Comparison of ENCODE assay signal across 9 cellular contexts in genomic region chr3:98784666-98785600, GRCh38. TPM values are rescaled to one million over a fixed set of nuclear protein-coding genes. Genes with fewer than 3 reads are reported as not detected.
A peak's percentile ranks its signal among the peaks of the same experiment; 100 is the strongest.
DNase-seq lines count a peak whose midpoint lies in the region; TF ChIP-seq lines count a peak whose summit lies in the region.
"Had no signal": no experiment of that assay in that cellular context is flagged by ENCODE, and none has a peak within 500 bp of the region (broad histone marks: within the 10 kb centered on the region; RNA-seq: fewer than 3 reads in every experiment).

No MANE protein-coding gene starts in this region.

- H3K36me3 Mint-ChIP-seq in glutamatergic neuron (ENCODE audit: unreplicated experiment) = no peaks in the 10 kb centered on the region

- peak overlapping the region; percentile 5 for H3K4me2 ChIP-seq in skeletal muscle satellite cell (ENCODE audit: low read length)

- H3K9me3 Mint-ChIP-seq in glutamatergic neuron (ENCODE audit: unreplicated experiment) = peaks cover 2% of the 10 kb centered on the region

- no peak overlapping the region for H3K4me3 ChIP-seq in skeletal muscle satellite cell (ENCODE audit: low read length)

- H3K9me3 ChIP-seq in skeletal muscle satellite cell (replicated peaks; ENCODE audit: low read length) = no peaks in the 10 kb centered on the region

- no peak overlapping the region for H3K27ac Mint-ChIP-seq in glutamatergic neuron (ENCODE audit: unreplicated experiment)

- peaks cover 6% of the 10 kb centered on the region for H3K27me3 Mint-ChIP-seq in glutamatergic neuron (ENCODE audit: unreplicated experiment)

- no peaks in the 10 kb centered on the region for H3K36me3 ChIP-seq in skeletal muscle satellite cell (ENCODE audit: insufficient read depth, low read length)

- TF ChIP-seq CTCF in glutamatergic neuron (IDR thresholded peaks at IDR 0.05; ENCODE audit: partially characterized antibody, unreplicated experiment) = no peak

- no peaks in the 10 kb centered on the region for H3K27me3 ChIP-seq in skeletal muscle satellite cell (ENCODE audit: control insufficient read depth, insufficient read depth, low read length)

- no peak overlapping the region for H3K9ac ChIP-seq in skeletal muscle satellite cell (ENCODE audit: low read depth, low read length)

- H3K4me1 Mint-ChIP-seq in glutamatergic neuron (ENCODE audit: low read depth, unreplicated experiment) = no peaks in the 10 kb centered on the region

- H3K4me3 Mint-ChIP-seq in glutamatergic neuron (ENCODE audit: unreplicated experiment) = no peak overlapping the region

- DNase-seq in H4 (ENCODE audit: low spot score) = peak; percentile 8
- peak; percentile 26 for DNase-seq in SKM-1 (lab: John Stamatoyannopoulos, UW; ENCODE audit: unreplicated experiment)
- peak; percentile 78 for DNase-seq in foreskin melanocyte
- no peak for DNase-seq in activated CD8-positive, alpha-beta memory T cell treated with anti-CD3 and anti-CD28 coated beads for 24 hours
- DNase-seq in cerebellar cortex (ENCODE audit: low spot score) = no peak
- DNase-seq in retina = no peak
- no peak for DNase-seq in glutamatergic neuron
- DNase-seq: GDM1 had no signal

- peaks cover 48% of the 10 kb centered on the region for H3K4me1 ChIP-seq in skeletal muscle satellite cell (ENCODE audit: control insufficient read depth, insufficient read depth, low read length)

RNA-seq across cellular contexts. Expression of gene ST3GAL6, which starts 21.8 kb away (rescaled TPM):
- total RNA-seq in H4 (2014; rRNA removed; shearing (Covaris generic)) = 4.6 and 11.9 TPM in 2 replicates
- 2.0 and 3.5 TPM in 2 replicates for total RNA-seq in skeletal muscle satellite cell (2012; rRNA removed)
- total RNA-seq in glutamatergic neuron (ENCODE audit: unreplicated experiment) = 52.9 TPM

Comparison
In these comparisons a context has a peak if more than half of its experiments do, and no peak if none do; other contexts are left out.
1. DNase-seq: peak in H4 (single experiment), SKM-1 (single experiment) and foreskin melanocyte (single experiment); none in activated CD8-positive, alpha-beta memory T cell treated with anti-CD3 and anti-CD28 coated beads for 24 hours (single experiment), cerebellar cortex (single experiment), retina (single experiment) and glutamatergic neuron (single experiment).